In the genomic region with DNA sequence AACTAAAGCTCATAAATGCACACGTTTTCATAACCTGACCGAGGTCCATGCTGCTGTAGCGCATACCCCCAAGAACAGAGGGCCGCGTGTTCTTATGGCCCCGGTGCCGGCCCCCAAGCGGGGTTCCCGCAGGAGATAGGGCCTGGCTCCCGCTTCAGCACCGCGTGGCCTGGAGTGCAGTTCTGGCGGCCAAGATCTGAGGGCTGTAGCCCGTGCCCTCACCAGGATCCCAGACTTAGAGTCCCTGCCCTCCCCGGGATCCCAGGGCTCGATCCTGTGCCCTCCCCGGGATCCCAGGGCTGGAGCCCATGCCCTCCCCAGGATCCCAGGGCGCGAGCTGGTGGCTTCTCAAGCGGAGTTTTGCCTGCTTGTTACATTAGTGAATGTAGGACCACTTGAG, we compare ENCODE assay signal across 8 cellular contexts. TPM values are rescaled to one million over a fixed set of nuclear protein-coding genes. Genes with fewer than 3 reads are reported as not detected.
DNase-seq lines count a peak whose midpoint lies in the region; ATAC-seq, FAIRE-seq and TF ChIP-seq lines count a peak whose summit lies in the region.

No MANE protein-coding gene starts in this region.

- peaks cover 22% of the 10 kb centered on the region for H3K36me3 Mint-ChIP-seq in T-helper 2 cell treated with Interferon-gamma antibody and Interleukin-4, amounts not matched to agents 5 μg/mL and 100 μg/mL, for 36 hours (ENCODE audit: low read depth)
- peaks cover 31% of the 10 kb centered on the region for H3K36me3 Mint-ChIP-seq in activated CD8-positive, alpha-beta T cell treated with anti-CD3 and anti-CD28 coated beads for 36 hours (ENCODE audit: low read depth)

- no peak for DNase-seq in T-helper 2 cell treated with Interferon-gamma antibody and Interleukin-4, amounts not matched to agents 5 μg/mL and 100 μg/mL, for 36 hours (ENCODE audit: low spot score)
- no peak for DNase-seq in T-helper 2 cell
- peak; percentile 19 for DNase-seq in activated CD8-positive, alpha-beta T cell treated with anti-CD3 and anti-CD28 coated beads for 36 hours
- DNase-seq in stimulated activated naive CD8-positive, alpha-beta T cell treated with anti-CD3 and anti-CD28 coated beads, Interleukin-15, Interleukin-2, amounts not matched to agents 100 U/mL and 50 U/mL, for 24 hours, result peak; percentile 41
- no peak for DNase-seq in effector CD4-positive, alpha-beta T cell
- no peak for DNase-seq in RCC 7860 (ENCODE audit: low spot score)
- no peak for DNase-seq in HT-29 (ENCODE audit: low spot score)

- H3K4me3 Mint-ChIP-seq in T-helper 2 cell treated with Interferon-gamma antibody and Interleukin-4, amounts not matched to agents 5 μg/mL and 100 μg/mL, for 36 hours, result peak overlapping the region; percentile 93
- H3K4me3 Mint-ChIP-seq in activated CD8-positive, alpha-beta T cell treated with anti-CD3 and anti-CD28 coated beads for 36 hours, result peak overlapping the region; percentile 91

- intact Hi-C loops in activated CD8-positive, alpha-beta T cell treated with anti-CD3 and anti-CD28 coated beads for 36 hours (cut with micrococcal nuclease), result loop anchor here (2.0 to 5.0 kb wide), 2 partner anchors 26 to 152 kb away; a partner anchor contains a TSS

- ATAC-seq in activated CD8-positive, alpha-beta T cell treated with anti-CD3 and anti-CD28 coated beads for 36 hours, result no peak
- no peak for ATAC-seq in stimulated activated naive CD8-positive, alpha-beta T cell treated with anti-CD3 and anti-CD28 coated beads, Interleukin-15, Interleukin-2, amounts not matched to agents 100 U/mL and 50 U/mL, for 24 hours

- peak overlapping the region; percentile 56 for H3K4me3 ChIP-seq in iPS-11a (ENCODE audit: low read depth, low read length)

- TF ChIP-seq CTCF in activated CD8-positive, alpha-beta T cell treated with anti-CD3 and anti-CD28 coated beads for 36 hours (IDR thresholded peaks at IDR 0.05), result no peak

- FAIRE-seq in RCC 7860 (lab: Jason Lieb, UNC), result no peak

- POLR2A ChIA-PET in activated CD8-positive, alpha-beta T cell treated with anti-CD3 and anti-CD28 coated beads for 36 hours (lab: Charles Lee), result interaction anchor here (0.9 to 7.3 kb wide), 9 partner anchors 10 to 378 kb away, joined by 3 to 123 read pairs (median 4); a partner anchor contains a TSS

- no peaks in the 10 kb centered on the region for H3K9me3 Mint-ChIP-seq in T-helper 2 cell treated with Interferon-gamma antibody and Interleukin-4, amounts not matched to agents 5 μg/mL and 100 μg/mL, for 36 hours
- H3K9me3 Mint-ChIP-seq in activated CD8-positive, alpha-beta T cell treated with anti-CD3 and anti-CD28 coated beads for 36 hours, result no peaks in the 10 kb centered on the region

- CTCF ChIA-PET in activated CD8-positive, alpha-beta T cell treated with anti-CD3 and anti-CD28 coated beads for 36 hours (lab: Charles Lee), result interaction anchor here (1.0 to 5.1 kb wide), 19 partner anchors 10 to 819 kb away, joined by 3 to 92 read pairs (median 5); a partner anchor contains a TSS

- peaks cover 14% of the 10 kb centered on the region for H3K27me3 Mint-ChIP-seq in T-helper 2 cell treated with Interferon-gamma antibody and Interleukin-4, amounts not matched to agents 5 μg/mL and 100 μg/mL, for 36 hours (ENCODE audit: low read depth)
- peaks cover 1% of the 10 kb centered on the region for H3K27me3 Mint-ChIP-seq in activated CD8-positive, alpha-beta T cell treated with anti-CD3 and anti-CD28 coated beads for 36 hours

- H3K27ac Mint-ChIP-seq in T-helper 2 cell treated with Interferon-gamma antibody and Interleukin-4, amounts not matched to agents 5 μg/mL and 100 μg/mL, for 36 hours, result peak overlapping the region; percentile 96
- H3K27ac Mint-ChIP-seq in activated CD8-positive, alpha-beta T cell treated with anti-CD3 and anti-CD28 coated beads for 36 hours, result peak overlapping the region; percentile 92

- H3K4me1 Mint-ChIP-seq in T-helper 2 cell treated with Interferon-gamma antibody and Interleukin-4, amounts not matched to agents 5 μg/mL and 100 μg/mL, for 36 hours (ENCODE audit: low read depth), result peaks cover 30% of the 10 kb centered on the region
- H3K4me1 Mint-ChIP-seq in activated CD8-positive, alpha-beta T cell treated with anti-CD3 and anti-CD28 coated beads for 36 hours (ENCODE audit: low read depth), result peaks cover 35% of the 10 kb centered on the region

RNA-seq across cellular contexts. Expression of a gene that starts 1.0 kb away (rescaled TPM):
- 10 to 100 TPM; 82.4 to 84.5 TPM for total RNA-seq in activated CD8-positive, alpha-beta T cell treated with anti-CD3 and anti-CD28 coated beads for 36 hours
- total RNA-seq in HT-29 (2014; rRNA removed; shearing (Covaris generic)), result 52.9 and 61.9 TPM in 2 replicates

RNA-seq across cellular contexts. Expression of a gene that starts 25.7 kb away (rescaled TPM):
- 10 to 100 TPM in 1 of 2 experiments, 1 to 10 TPM in 1; 7.7 to 10.0 TPM for total RNA-seq in activated CD8-positive, alpha-beta T cell treated with anti-CD3 and anti-CD28 coated beads for 36 hours
- 13.1 and 14.2 TPM in 2 replicates for total RNA-seq in HT-29 (2014; rRNA removed; shearing (Covaris generic))

Comparison
In these comparisons a context has a peak if more than half of its experiments do, and no peak if none do; other contexts are left out.
1. DNase-seq: peak in activated CD8-positive, alpha-beta T cell treated with anti-CD3 and anti-CD28 coated beads for 36 hours (single experiment) and stimulated activated naive CD8-positive, alpha-beta T cell treated with anti-CD3 and anti-CD28 coated beads, Interleukin-15, Interleukin-2, amounts not matched to agents 100 U/mL and 50 U/mL, for 24 hours (single experiment); none in T-helper 2 cell treated with Interferon-gamma antibody and Interleukin-4, amounts not matched to agents 5 μg/mL and 100 μg/mL, for 36 hours (single experiment), T-helper 2 cell (0 of 5), effector CD4-positive, alpha-beta T cell (single experiment), RCC 7860 (single experiment) and HT-29 (single experiment).